1 cellular context compared by ENCODE assay signal in genomic region chr17:43367588-43368242, GRCh38.
TF ChIP-seq lines count a peak whose summit lies in the region.

No MANE protein-coding gene starts in this region.

TF ChIP-seq in K562, 482 proteins besides CTCF, POLR2A, EP300 and RAD21 (continued from another document and continues in another):
- TF ChIP-seq, protein P1, sequence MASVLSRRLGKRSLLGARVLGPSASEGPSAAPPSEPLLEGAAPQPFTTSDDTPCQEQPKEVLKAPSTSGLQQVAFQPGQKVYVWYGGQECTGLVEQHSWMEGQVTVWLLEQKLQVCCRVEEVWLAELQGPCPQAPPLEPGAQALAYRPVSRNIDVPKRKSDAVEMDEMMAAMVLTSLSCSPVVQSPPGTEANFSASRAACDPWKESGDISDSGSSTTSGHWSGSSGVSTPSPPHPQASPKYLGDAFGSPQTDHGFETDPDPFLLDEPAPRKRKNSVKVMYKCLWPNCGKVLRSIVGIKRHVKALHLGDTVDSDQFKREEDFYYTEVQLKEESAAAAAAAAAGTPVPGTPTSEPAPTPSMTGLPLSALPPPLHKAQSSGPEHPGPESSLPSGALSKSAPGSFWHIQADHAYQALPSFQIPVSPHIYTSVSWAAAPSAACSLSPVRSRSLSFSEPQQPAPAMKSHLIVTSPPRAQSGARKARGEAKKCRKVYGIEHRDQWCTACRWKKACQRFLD (CRISPR knock-in tag; IDR thresholded peaks at IDR 0.05): peak; percentile 66; the same call in 1 of the 2 replicates
- TF ChIP-seq, protein P2, sequence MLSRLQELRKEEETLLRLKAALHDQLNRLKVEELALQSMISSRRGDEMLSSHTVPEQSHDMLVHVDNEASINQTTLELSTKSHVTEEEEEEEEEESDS (CRISPR knock-in tag; IDR thresholded peaks at IDR 0.05): peak; percentile 96
- TF ChIP-seq IFI16 (CRISPR knock-in tag; IDR thresholded peaks at IDR 0.05) (no peak), RBM39 (optimal IDR thresholded peaks at IDR 0.05; ENCODE audit: low read depth, low read length) (no peak), POLR2B (IDR thresholded peaks at IDR 0.05; ENCODE audit: low read depth, partially characterized antibody) (peak; percentile 99), ZNF347 (CRISPR knock-in tag; IDR thresholded peaks at IDR 0.05; ENCODE audit: low read depth) (0 out of 2 replicates have a peak, but pooled peaks have one; percentile 65), ARNT (IDR thresholded peaks at IDR 0.05) (peak; percentile 54 to 81; a peak in 1 of 4 replicates), TBP (optimal IDR thresholded peaks at IDR 0.05; ENCODE audit: low read depth, low read length) (peak; percentile 100), KDM4B (IDR thresholded peaks at IDR 0.05; ENCODE audit: borderline replicate concordance in 2 of 2, low read depth in 1 of 2) (peak in 1 of 2 experiments; percentile 43; a peak in 1 of 4 replicates), ZNF449 (CRISPR knock-in tag; IDR thresholded peaks at IDR 0.05) (no peak), DLX4 (CRISPR knock-in tag; IDR thresholded peaks at IDR 0.05) (peak; percentile 88), ZNF699 (CRISPR knock-in tag; IDR thresholded peaks at IDR 0.05; ENCODE audit: insufficient replicate concordance) (no peak), IRF9 (tag; IDR thresholded peaks at IDR 0.05) (no peak), ATF4 (CRISPR knock-in tag; IDR thresholded peaks at IDR 0.05) (no peak), PTBP1 (IDR thresholded peaks at IDR 0.05; ENCODE audit: low read depth, low read length) (0 out of 2 replicates have a peak, but pooled peaks have one; percentile 27), ESRRA (IDR thresholded peaks at IDR 0.05; ENCODE audit: borderline replicate concordance, low read depth) (no peak; the same call in 1 of the 2 replicates), MTA3 (IDR thresholded peaks at IDR 0.05; ENCODE audit: borderline replicate concordance) (peak; percentile 97), EWSR1 (IDR thresholded peaks at IDR 0.05; ENCODE audit: borderline replicate concordance, low read depth, partially characterized antibody) (peak; percentile 96), CREM (IDR thresholded peaks at IDR 0.05; ENCODE audit: low read depth) (peak; percentile 8), MCM7 (IDR thresholded peaks at IDR 0.05) (no peak), CTBP1 (IDR thresholded peaks at IDR 0.05; ENCODE audit: borderline replicate concordance) (0 out of 2 replicates have a peak, but pooled peaks have one; percentile 4), ZNF551 (CRISPR knock-in tag; IDR thresholded peaks at IDR 0.05) (peak; percentile 89), MTF1 (CRISPR knock-in tag; IDR thresholded peaks at IDR 0.05; ENCODE audit: borderline replicate concordance) (no peak), ELF2 (CRISPR knock-in tag; IDR thresholded peaks at IDR 0.05) (peak; percentile 67; the same call in 1 of the 2 replicates), ZBED1 (IDR thresholded peaks at IDR 0.05) (peak; percentile 96), ZNF518B (CRISPR knock-in tag; IDR thresholded peaks at IDR 0.05) (peak; percentile 89), MCM2 (IDR thresholded peaks at IDR 0.05; ENCODE audit: low read depth) (no peak), SMAD1 (IDR thresholded peaks at IDR 0.05; ENCODE audit: low read depth, low read length, partially characterized antibody) (peak; percentile 99), ZNF764 (CRISPR knock-in tag; IDR thresholded peaks at IDR 0.05; ENCODE audit: low read depth) (peak; percentile 66; the same call in 1 of the 2 replicates), ZNF232 (CRISPR knock-in tag; IDR thresholded peaks at IDR 0.05) (0 out of 2 replicates have a peak, but pooled peaks have one; percentile 41), MAZ (CRISPR knock-in tag; conservative IDR thresholded peaks at IDR 0.05 in 1 of 2, IDR thresholded peaks at IDR 0.05 in 1 of 2) (peak in 1 of 2 experiments; percentile 43; a peak in 2 of 4 replicates), HNRNPUL1 (IDR thresholded peaks at IDR 0.05; ENCODE audit: low read length) (0 out of 2 replicates have a peak, but pooled peaks have one; percentile 81)
- TF ChIP-seq, protein P3, sequence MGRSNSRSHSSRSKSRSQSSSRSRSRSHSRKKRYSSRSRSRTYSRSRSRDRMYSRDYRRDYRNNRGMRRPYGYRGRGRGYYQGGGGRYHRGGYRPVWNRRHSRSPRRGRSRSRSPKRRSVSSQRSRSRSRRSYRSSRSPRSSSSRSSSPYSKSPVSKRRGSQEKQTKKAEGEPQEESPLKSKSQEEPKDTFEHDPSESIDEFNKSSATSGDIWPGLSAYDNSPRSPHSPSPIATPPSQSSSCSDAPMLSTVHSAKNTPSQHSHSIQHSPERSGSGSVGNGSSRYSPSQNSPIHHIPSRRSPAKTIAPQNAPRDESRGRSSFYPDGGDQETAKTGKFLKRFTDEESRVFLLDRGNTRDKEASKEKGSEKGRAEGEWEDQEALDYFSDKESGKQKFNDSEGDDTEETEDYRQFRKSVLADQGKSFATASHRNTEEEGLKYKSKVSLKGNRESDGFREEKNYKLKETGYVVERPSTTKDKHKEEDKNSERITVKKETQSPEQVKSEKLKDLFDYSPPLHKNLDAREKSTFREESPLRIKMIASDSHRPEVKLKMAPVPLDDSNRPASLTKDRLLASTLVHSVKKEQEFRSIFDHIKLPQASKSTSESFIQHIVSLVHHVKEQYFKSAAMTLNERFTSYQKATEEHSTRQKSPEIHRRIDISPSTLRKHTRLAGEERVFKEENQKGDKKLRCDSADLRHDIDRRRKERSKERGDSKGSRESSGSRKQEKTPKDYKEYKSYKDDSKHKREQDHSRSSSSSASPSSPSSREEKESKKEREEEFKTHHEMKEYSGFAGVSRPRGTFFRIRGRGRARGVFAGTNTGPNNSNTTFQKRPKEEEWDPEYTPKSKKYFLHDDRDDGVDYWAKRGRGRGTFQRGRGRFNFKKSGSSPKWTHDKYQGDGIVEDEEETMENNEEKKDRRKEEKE (IDR thresholded peaks at IDR 0.05; ENCODE audit: borderline replicate concordance in 1 of 2, control insufficient read depth in 1 of 2, low read depth in 2 of 2, low read length in 1 of 2): peak; percentile 65 to 99; a peak in 3 of 4 replicates
- TF ChIP-seq, protein P4, sequence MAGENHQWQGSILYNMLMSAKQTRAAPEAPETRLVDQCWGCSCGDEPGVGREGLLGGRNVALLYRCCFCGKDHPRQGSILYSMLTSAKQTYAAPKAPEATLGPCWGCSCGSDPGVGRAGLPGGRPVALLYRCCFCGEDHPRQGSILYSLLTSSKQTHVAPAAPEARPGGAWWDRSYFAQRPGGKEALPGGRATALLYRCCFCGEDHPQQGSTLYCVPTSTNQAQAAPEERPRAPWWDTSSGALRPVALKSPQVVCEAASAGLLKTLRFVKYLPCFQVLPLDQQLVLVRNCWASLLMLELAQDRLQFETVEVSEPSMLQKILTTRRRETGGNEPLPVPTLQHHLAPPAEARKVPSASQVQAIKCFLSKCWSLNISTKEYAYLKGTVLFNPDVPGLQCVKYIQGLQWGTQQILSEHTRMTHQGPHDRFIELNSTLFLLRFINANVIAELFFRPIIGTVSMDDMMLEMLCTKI (IDR thresholded peaks at IDR 0.05; ENCODE audit: partially characterized antibody): no peak
- TF ChIP-seq, protein P5, sequence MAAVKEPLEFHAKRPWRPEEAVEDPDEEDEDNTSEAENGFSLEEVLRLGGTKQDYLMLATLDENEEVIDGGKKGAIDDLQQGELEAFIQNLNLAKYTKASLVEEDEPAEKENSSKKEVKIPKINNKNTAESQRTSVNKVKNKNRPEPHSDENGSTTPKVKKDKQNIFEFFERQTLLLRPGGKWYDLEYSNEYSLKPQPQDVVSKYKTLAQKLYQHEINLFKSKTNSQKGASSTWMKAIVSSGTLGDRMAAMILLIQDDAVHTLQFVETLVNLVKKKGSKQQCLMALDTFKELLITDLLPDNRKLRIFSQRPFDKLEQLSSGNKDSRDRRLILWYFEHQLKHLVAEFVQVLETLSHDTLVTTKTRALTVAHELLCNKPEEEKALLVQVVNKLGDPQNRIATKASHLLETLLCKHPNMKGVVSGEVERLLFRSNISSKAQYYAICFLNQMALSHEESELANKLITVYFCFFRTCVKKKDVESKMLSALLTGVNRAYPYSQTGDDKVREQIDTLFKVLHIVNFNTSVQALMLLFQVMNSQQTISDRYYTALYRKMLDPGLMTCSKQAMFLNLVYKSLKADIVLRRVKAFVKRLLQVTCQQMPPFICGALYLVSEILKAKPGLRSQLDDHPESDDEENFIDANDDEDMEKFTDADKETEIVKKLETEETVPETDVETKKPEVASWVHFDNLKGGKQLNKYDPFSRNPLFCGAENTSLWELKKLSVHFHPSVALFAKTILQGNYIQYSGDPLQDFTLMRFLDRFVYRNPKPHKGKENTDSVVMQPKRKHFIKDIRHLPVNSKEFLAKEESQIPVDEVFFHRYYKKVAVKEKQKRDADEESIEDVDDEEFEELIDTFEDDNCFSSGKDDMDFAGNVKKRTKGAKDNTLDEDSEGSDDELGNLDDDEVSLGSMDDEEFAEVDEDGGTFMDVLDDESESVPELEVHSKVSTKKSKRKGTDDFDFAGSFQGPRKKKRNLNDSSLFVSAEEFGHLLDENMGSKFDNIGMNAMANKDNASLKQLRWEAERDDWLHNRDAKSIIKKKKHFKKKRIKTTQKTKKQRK (IDR thresholded peaks at IDR 0.05; ENCODE audit: borderline replicate concordance, low read depth, low read length): no peak
- TF ChIP-seq, protein P6, sequence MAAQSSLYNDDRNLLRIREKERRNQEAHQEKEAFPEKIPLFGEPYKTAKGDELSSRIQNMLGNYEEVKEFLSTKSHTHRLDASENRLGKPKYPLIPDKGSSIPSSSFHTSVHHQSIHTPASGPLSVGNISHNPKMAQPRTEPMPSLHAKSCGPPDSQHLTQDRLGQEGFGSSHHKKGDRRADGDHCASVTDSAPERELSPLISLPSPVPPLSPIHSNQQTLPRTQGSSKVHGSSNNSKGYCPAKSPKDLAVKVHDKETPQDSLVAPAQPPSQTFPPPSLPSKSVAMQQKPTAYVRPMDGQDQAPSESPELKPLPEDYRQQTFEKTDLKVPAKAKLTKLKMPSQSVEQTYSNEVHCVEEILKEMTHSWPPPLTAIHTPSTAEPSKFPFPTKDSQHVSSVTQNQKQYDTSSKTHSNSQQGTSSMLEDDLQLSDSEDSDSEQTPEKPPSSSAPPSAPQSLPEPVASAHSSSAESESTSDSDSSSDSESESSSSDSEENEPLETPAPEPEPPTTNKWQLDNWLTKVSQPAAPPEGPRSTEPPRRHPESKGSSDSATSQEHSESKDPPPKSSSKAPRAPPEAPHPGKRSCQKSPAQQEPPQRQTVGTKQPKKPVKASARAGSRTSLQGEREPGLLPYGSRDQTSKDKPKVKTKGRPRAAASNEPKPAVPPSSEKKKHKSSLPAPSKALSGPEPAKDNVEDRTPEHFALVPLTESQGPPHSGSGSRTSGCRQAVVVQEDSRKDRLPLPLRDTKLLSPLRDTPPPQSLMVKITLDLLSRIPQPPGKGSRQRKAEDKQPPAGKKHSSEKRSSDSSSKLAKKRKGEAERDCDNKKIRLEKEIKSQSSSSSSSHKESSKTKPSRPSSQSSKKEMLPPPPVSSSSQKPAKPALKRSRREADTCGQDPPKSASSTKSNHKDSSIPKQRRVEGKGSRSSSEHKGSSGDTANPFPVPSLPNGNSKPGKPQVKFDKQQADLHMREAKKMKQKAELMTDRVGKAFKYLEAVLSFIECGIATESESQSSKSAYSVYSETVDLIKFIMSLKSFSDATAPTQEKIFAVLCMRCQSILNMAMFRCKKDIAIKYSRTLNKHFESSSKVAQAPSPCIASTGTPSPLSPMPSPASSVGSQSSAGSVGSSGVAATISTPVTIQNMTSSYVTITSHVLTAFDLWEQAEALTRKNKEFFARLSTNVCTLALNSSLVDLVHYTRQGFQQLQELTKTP (IDR thresholded peaks at IDR 0.05; ENCODE audit: low read depth in 1 of 2, partially characterized antibody in 2 of 2): peak; percentile 86 to 89
